20 cellular contexts compared by ENCODE assay signal in genomic region chr2:242030858-242031257, GRCh38.
DNase-seq lines count a peak whose midpoint lies in the region; ATAC-seq and TF ChIP-seq lines count a peak whose summit lies in the region.
"Had no signal": no experiment of that assay in that cellular context is flagged by ENCODE, and none has a peak within 500 bp of the region (broad histone marks: within the 10 kb centered on the region; RNA-seq: fewer than 3 reads in every experiment).

No MANE protein-coding gene starts in this region.

- H3K9ac ChIP-seq in BLaER1 treated with 17β-estradiol and CSF1 and Interleukin-3, amounts not matched to agents 10 nM and 100 nM, result no peak overlapping the region
- no peak overlapping the region for H3K9ac ChIP-seq in smooth muscle cell (ENCODE audit: low read depth)

- DNase-seq in T-helper 1 cell (no peak), coronary artery (ENCODE audit: low spot score) (no peak), OCI-LY7 (ENCODE audit: low spot score) (no peak), smooth muscle cell (lab: John Stamatoyannopoulos, UW; ENCODE audit: unreplicated experiment) (no peak)
- DNase-seq in naive thymus-derived CD4-positive, alpha-beta T cell, result peak in 1 of 9 donors; percentile 19
- DNase-seq: esophagus squamous epithelium, glutamatergic neuron, H7, NCI-H2029 treated with DMSO at 0.1 percent for 48 hours, NCI-H510A treated with DMSO at 0.1 percent for 48 hours had no signal

- no peaks in the 10 kb centered on the region for H3K79me2 ChIP-seq in OCI-LY7 (ENCODE audit: insufficient read depth, low read depth, low read length)
- no peaks in the 10 kb centered on the region for H3K79me2 ChIP-seq in smooth muscle cell (ENCODE audit: low read depth)

- no peak overlapping the region for H3K4me3 ChIP-seq in BLaER1 treated with 17β-estradiol and CSF1 and Interleukin-3, amounts not matched to agents 10 nM and 100 nM
- H3K4me3 ChIP-seq in naive thymus-derived CD4-positive, alpha-beta T cell (ENCODE audit: low read length), result peak overlapping the region; percentile 85
- H3K4me3 ChIP-seq in coronary artery (no peak overlapping the region), OCI-LY7 (ENCODE audit: low read depth, low read length, poor library complexity, severe bottlenecking) (no peak overlapping the region), smooth muscle cell (no peak overlapping the region)
- H3K4me3 ChIP-seq: esophagus squamous epithelium, lung, SJCRH30, tibial nerve had no signal

- H3K27ac ChIP-seq in BLaER1 treated with 17β-estradiol and CSF1 and Interleukin-3, amounts not matched to agents 10 nM and 100 nM, result no peak overlapping the region
- H3K27ac ChIP-seq in naive thymus-derived CD4-positive, alpha-beta T cell (ENCODE audit: low read depth, low read length), result no peak overlapping the region
- H3K27ac ChIP-seq in coronary artery (no peak overlapping the region), OCI-LY7 (ENCODE audit: low read depth, low read length, poor library complexity, severe bottlenecking) (no peak overlapping the region), smooth muscle cell (ENCODE audit: low read depth) (no peak overlapping the region)
- H3K27ac ChIP-seq: 22Rv1, esophagus squamous epithelium, HL-60, SJCRH30, tibial nerve had no signal

- H3K4me2 ChIP-seq in BLaER1 treated with 17β-estradiol and CSF1 and Interleukin-3, amounts not matched to agents 10 nM and 100 nM, result peak overlapping the region; percentile 66 to 89 (median 79); a peak in 20 of 22 replicates
- no peak overlapping the region for H3K4me2 ChIP-seq in OCI-LY7 (ENCODE audit: low read length)
- H3K4me2 ChIP-seq in smooth muscle cell, result no peak overlapping the region

- no peaks in the 10 kb centered on the region for H3K36me3 ChIP-seq in BLaER1 treated with 17β-estradiol and CSF1 and Interleukin-3, amounts not matched to agents 10 nM and 100 nM
- peaks cover 0 to 20% (median 0%) of the 10 kb centered on the region in 3 experiments for H3K36me3 ChIP-seq in naive thymus-derived CD4-positive, alpha-beta T cell (ENCODE audit: control insufficient read depth in 2 of 3, insufficient read depth in 3 of 3, low read length in 3 of 3)
- H3K36me3 ChIP-seq in OCI-LY7 (ENCODE audit: insufficient read depth, low read length) (no peaks in the 10 kb centered on the region), smooth muscle cell (ENCODE audit: low read depth) (no peaks in the 10 kb centered on the region)
- H3K36me3 ChIP-seq: esophagus squamous epithelium, SJCRH30, tibial nerve had no signal

- H3K9me2 ChIP-seq in OCI-LY7 (ENCODE audit: insufficient read depth, low read length), result no peaks in the 10 kb centered on the region

- H3K27ac Mint-ChIP-seq in T-helper 1 cell treated with Interleukin-12 subunit alpha and Interleukin-12 subunit beta and Interleukin-4 antibody, amounts not matched to agents 30 μg/mL and 1 μg/mL, for 36 hours, result no peak overlapping the region
- H3K27ac Mint-ChIP-seq in activated naive CD8-positive, alpha-beta T cell, result peak overlapping the region; percentile 79
- H3K27ac Mint-ChIP-seq in naive thymus-derived CD4-positive, alpha-beta T cell, result peak overlapping the region in 8 of 9 donors; percentile 91 to 98 (median 94)
- H3K27ac Mint-ChIP-seq: progenitor cell of endocrine pancreas had no signal

- H2AFZ ChIP-seq in OCI-LY7 (ENCODE audit: low read length), result no peak overlapping the region
- no peak overlapping the region for H2AFZ ChIP-seq in smooth muscle cell (ENCODE audit: low read depth)

- ATAC-seq in naive thymus-derived CD4-positive, alpha-beta T cell, result no peak

- BruUV-seq in OCI-LY7 (replicated peaks; lab: Mats Ljungman, UMichigan), result no TSS peak

- H3K9me3 ChIP-seq in BLaER1 treated with 17β-estradiol and CSF1 and Interleukin-3, amounts not matched to agents 10 nM and 100 nM (replicated peaks in 1 of 11), result peaks cover 0 to 18% (median 12%) of the 10 kb centered on the region in 11 experiments; a peak in 18 of 22 replicates
- H3K9me3 ChIP-seq in naive thymus-derived CD4-positive, alpha-beta T cell (ENCODE audit: control insufficient read depth in 2 of 3, low read length in 3 of 3), result peaks cover 0 to 5% (median 0%) of the 10 kb centered on the region in 3 experiments
- H3K9me3 ChIP-seq in OCI-LY7 (ENCODE audit: low read length) (no peaks in the 10 kb centered on the region), smooth muscle cell (replicated peaks; ENCODE audit: low read depth) (no peaks in the 10 kb centered on the region)
- H3K9me3 ChIP-seq: esophagus squamous epithelium, SJCRH30, tibial nerve had no signal

- H3K27me3 ChIP-seq in BLaER1 treated with 17β-estradiol and CSF1 and Interleukin-3, amounts not matched to agents 10 nM and 100 nM, result peaks cover 3 to 81% (median 31%) of the 10 kb centered on the region in 11 experiments; a peak in 19 of 22 replicates
- H3K27me3 ChIP-seq in naive thymus-derived CD4-positive, alpha-beta T cell (ENCODE audit: control insufficient read depth in 2 of 2, insufficient read depth in 2 of 2, low read length in 2 of 2), result peaks cover 0 to 4% of the 10 kb centered on the region in 2 donors
- peaks cover 23% of the 10 kb centered on the region for H3K27me3 ChIP-seq in smooth muscle cell (ENCODE audit: low read depth)

- H3K4me3 Mint-ChIP-seq in T-helper 1 cell treated with Interleukin-12 subunit alpha and Interleukin-12 subunit beta and Interleukin-4 antibody, amounts not matched to agents 30 μg/mL and 1 μg/mL, for 36 hours, result peak overlapping the region; percentile 72
- H3K4me3 Mint-ChIP-seq in activated naive CD8-positive, alpha-beta T cell, result peak overlapping the region; percentile 91
- H3K4me3 Mint-ChIP-seq in naive thymus-derived CD4-positive, alpha-beta T cell, result peak overlapping the region; percentile 88 to 96 (median 92)

- peaks cover 61% of the 10 kb centered on the region for H3K27me3 Mint-ChIP-seq in T-helper 1 cell treated with Interleukin-12 subunit alpha and Interleukin-12 subunit beta and Interleukin-4 antibody, amounts not matched to agents 30 μg/mL and 1 μg/mL, for 36 hours (ENCODE audit: low read depth)
- H3K27me3 Mint-ChIP-seq in activated naive CD8-positive, alpha-beta T cell, result no peaks in the 10 kb centered on the region
- H3K27me3 Mint-ChIP-seq in naive thymus-derived CD4-positive, alpha-beta T cell, result peaks cover 0 to 47% (median 0%) of the 10 kb centered on the region in 5 donors

- TF ChIP-seq CTCF in coronary artery (IDR thresholded peaks at IDR 0.05) (no peak), OCI-LY7 (conservative IDR thresholded peaks at IDR 0.05; ENCODE audit: low read length) (no peak), smooth muscle cell (IDR thresholded peaks at IDR 0.05; ENCODE audit: borderline replicate concordance, insufficient read depth, poor library complexity, severe bottlenecking) (no peak)

- H3K9me3 Mint-ChIP-seq in T-helper 1 cell treated with Interleukin-12 subunit alpha and Interleukin-12 subunit beta and Interleukin-4 antibody, amounts not matched to agents 30 μg/mL and 1 μg/mL, for 36 hours, result no peaks in the 10 kb centered on the region
- H3K9me3 Mint-ChIP-seq in activated naive CD8-positive, alpha-beta T cell (ENCODE audit: low read depth), result peaks cover 10% of the 10 kb centered on the region
- peaks cover 0 to 55% (median 14%) of the 10 kb centered on the region in 11 donors for H3K9me3 Mint-ChIP-seq in naive thymus-derived CD4-positive, alpha-beta T cell
- H3K9me3 Mint-ChIP-seq: activated naive CD8-positive, alpha-beta T cell treated with anti-CD3 and anti-CD28 coated beads, Interleukin-2, amount 10 ng/mL, durations not matched to agents 7 days and 5 days had no signal

- peaks cover 21% of the 10 kb centered on the region for H3K4me1 Mint-ChIP-seq in T-helper 1 cell treated with Interleukin-12 subunit alpha and Interleukin-12 subunit beta and Interleukin-4 antibody, amounts not matched to agents 30 μg/mL and 1 μg/mL, for 36 hours (ENCODE audit: low read depth)
- peaks cover 50% of the 10 kb centered on the region for H3K4me1 Mint-ChIP-seq in activated naive CD8-positive, alpha-beta T cell (ENCODE audit: low read depth)
- H3K4me1 Mint-ChIP-seq in naive thymus-derived CD4-positive, alpha-beta T cell, result peaks cover 18 to 70% (median 63%) of the 10 kb centered on the region in 7 donors

- intact Hi-C loops in naive thymus-derived CD4-positive, alpha-beta T cell (cut with micrococcal nuclease), result loop anchor here (1.0 to 5.0 kb wide), 6 partner anchors 46 to 149 kb away; no protein-coding TSS in a partner anchor
- intact Hi-C loops in OCI-LY7 (cut with micrococcal nuclease; ENCODE audit: unreplicated experiment), result no loop called here

- H3F3A ChIP-seq in smooth muscle cell (ENCODE audit: low read depth), result no peaks in the 10 kb centered on the region

- WGBS in smooth muscle cell (ENCODE audit: low lambda C conversion rate), result 93% methylated on average over 11 of the region's 12 CpGs

- peaks cover 0 to 44% (median 4%) of the 10 kb centered on the region in 11 experiments; a peak in 8 of 22 replicates for H4K20me1 ChIP-seq in BLaER1 treated with 17β-estradiol and CSF1 and Interleukin-3, amounts not matched to agents 10 nM and 100 nM
- H4K20me1 ChIP-seq in OCI-LY7 (ENCODE audit: insufficient read depth, low read length) (no peaks in the 10 kb centered on the region), smooth muscle cell (ENCODE audit: low read depth) (no peaks in the 10 kb centered on the region)

- POLR2A ChIA-PET in naive thymus-derived CD4-positive, alpha-beta T cell (lab: Charles Lee), result interaction anchor here (1.1 to 1.8 kb wide), 3 partner anchors 29 to 47 kb away, joined by 4 to 6 read pairs (median 6); no protein-coding TSS in a partner anchor
- POLR2A ChIA-PET in OCI-LY7 (lab: Charles Lee), result interaction anchor here (1.1 kb wide), 1 partner anchor 11 kb away, joined by 3 read pairs; no protein-coding TSS in a partner anchor

- H3K36me3 Mint-ChIP-seq in T-helper 1 cell treated with Interleukin-12 subunit alpha and Interleukin-12 subunit beta and Interleukin-4 antibody, amounts not matched to agents 30 μg/mL and 1 μg/mL, for 36 hours (ENCODE audit: low read depth), result peaks cover 3% of the 10 kb centered on the region
- peaks cover 26% of the 10 kb centered on the region for H3K36me3 Mint-ChIP-seq in activated naive CD8-positive, alpha-beta T cell
- H3K36me3 Mint-ChIP-seq in naive thymus-derived CD4-positive, alpha-beta T cell, result peaks cover 0 to 57% (median 43%) of the 10 kb centered on the region in 5 donors
- H3K36me3 Mint-ChIP-seq: activated naive CD8-positive, alpha-beta T cell treated with anti-CD3 and anti-CD28 coated beads, Interleukin-2, amount 10 ng/mL, durations not matched to agents 7 days and 5 days had no signal

- peaks cover 23 to 48% (median 37%) of the 10 kb centered on the region in 10 experiments for H3K4me1 ChIP-seq in BLaER1 treated with 17β-estradiol and CSF1 and Interleukin-3, amounts not matched to agents 10 nM and 100 nM
- peaks cover 21 to 24% of the 10 kb centered on the region in 2 donors for H3K4me1 ChIP-seq in naive thymus-derived CD4-positive, alpha-beta T cell (ENCODE audit: control insufficient read depth in 2 of 2, insufficient read depth in 2 of 2, low read length in 2 of 2)
- H3K4me1 ChIP-seq in OCI-LY7 (ENCODE audit: insufficient read depth, low read length, poor library complexity, severe bottlenecking), result no peaks in the 10 kb centered on the region
- no peaks in the 10 kb centered on the region for H3K4me1 ChIP-seq in smooth muscle cell (ENCODE audit: low read depth)
- H3K4me1 ChIP-seq: esophagus squamous epithelium, SJCRH30 had no signal

- CTCF ChIA-PET in naive thymus-derived CD4-positive, alpha-beta T cell (lab: Charles Lee), result no interaction called here
- CTCF ChIA-PET in OCI-LY7 (lab: Charles Lee; ENCODE audit: unreplicated experiment), result interaction anchor here (0.6 kb wide), 1 partner anchor 1102 kb away, joined by 12 read pairs; no protein-coding TSS in a partner anchor

Comparison
In these comparisons a context has a peak if more than half of its experiments do, and no peak if none do; other contexts are left out.
1. H3K4me2 ChIP-seq: peak in BLaER1 treated with 17β-estradiol and CSF1 and Interleukin-3, amounts not matched to agents 10 nM and 100 nM (11 of 11); none in OCI-LY7 (single experiment) and smooth muscle cell (single experiment).
2. Peak in every context shown above with its lines, with median percentiles within 50 percentile points of each other: H3K4me3 Mint-ChIP-seq.